In the genomic region with DNA sequence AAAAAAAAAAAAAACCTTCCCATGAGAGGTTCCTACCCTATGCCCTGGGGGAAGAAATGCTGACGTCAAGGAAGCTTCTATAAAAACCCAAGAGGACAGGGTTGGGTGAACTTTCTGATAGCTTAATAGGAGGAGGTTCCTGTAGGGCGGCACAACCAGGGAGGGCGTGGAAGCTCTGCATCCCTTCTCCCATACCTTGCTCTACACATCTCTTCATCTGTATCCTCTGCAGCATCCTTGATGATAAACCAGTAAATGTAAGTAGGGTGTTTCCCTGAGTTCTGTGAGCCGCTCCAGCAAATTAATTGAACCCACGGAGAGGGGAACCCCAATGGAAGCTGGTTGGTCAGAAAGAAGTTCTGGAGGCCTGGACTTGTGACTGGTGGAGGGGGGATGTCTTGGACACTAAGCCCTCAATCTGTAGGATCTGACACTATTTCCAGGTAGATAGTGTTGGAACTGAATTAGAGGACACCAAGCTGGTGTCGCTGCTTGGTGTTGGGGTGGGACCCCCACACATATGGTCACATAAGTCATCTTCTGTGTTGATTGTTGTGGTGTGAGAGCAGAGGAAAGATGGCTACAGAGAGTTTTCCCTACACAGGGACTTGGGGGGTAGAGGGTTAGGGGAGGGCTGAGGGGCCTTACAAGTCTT, we compare ENCODE assay signal across 10 cellular contexts.
A peak's percentile ranks its signal among the peaks of the same experiment; 100 is the strongest.
DNase-seq lines count a peak whose midpoint lies in the region; ATAC-seq, FAIRE-seq and TF ChIP-seq lines count a peak whose summit lies in the region.
"Had no signal": no experiment of that assay in that cellular context is flagged by ENCODE, and none has a peak within 500 bp of the region (broad histone marks: within the 10 kb centered on the region; RNA-seq: fewer than 3 reads in every experiment).

No MANE protein-coding gene starts in this region.

- H3K9me3 ChIP-seq in gastrocnemius medialis (no peaks in the 10 kb centered on the region), psoas muscle (no peaks in the 10 kb centered on the region)

- DNase-seq in GM12891 (ENCODE audit: insufficient read length, low spot score) = no peak
- no peak for DNase-seq in NCI-H1092 treated with DMSO at 0.1 percent for 48 hours (lab: John Stamatoyannopoulos, UW)
- no peak for DNase-seq in NCI-H526 treated with DMSO at 0.1 percent for 48 hours (lab: John Stamatoyannopoulos, UW)
- DNase-seq in gastrocnemius medialis = no peak
- DNase-seq in psoas muscle = no peak
- DNase-seq: left lung had no signal

- in situ Hi-C loops in gastrocnemius medialis (cut with MboI; ENCODE audit: low sequenced_read_pairs in 4 of 4) = no loop called here

- H3K27ac ChIP-seq in gastrocnemius medialis (no peak overlapping the region), psoas muscle (no peak overlapping the region)
- H3K27ac ChIP-seq: left lung had no signal

- peak; percentile 75 for FAIRE-seq in GM12891 (lab: Jason Lieb, UNC)
- FAIRE-seq: colon had no signal

- peaks cover 0 to 9% of the 10 kb centered on the region in 2 donors for H3K4me1 ChIP-seq in gastrocnemius medialis
- no peaks in the 10 kb centered on the region for H3K4me1 ChIP-seq in psoas muscle

- TF ChIP-seq CTCF in gastrocnemius medialis (IDR thresholded peaks at IDR 0.05 in 4 of 5, conservative IDR thresholded peaks at IDR 0.05 in 1 of 5) (no peak), psoas muscle (IDR thresholded peaks at IDR 0.05) (no peak)

- intact Hi-C loops in gastrocnemius medialis (cut with DNase I; ENCODE audit: low total_unique reads) = no loop called here
- intact Hi-C loops in psoas muscle (cut with DNase I) = no loop called here

- ATAC-seq in GM19397 (IDR thresholded peaks at IDR 0.05; ENCODE audit: unreplicated experiment) = peak; percentile 39
- peak; percentile 37 for ATAC-seq in HG03354 (IDR thresholded peaks at IDR 0.05; ENCODE audit: poor library complexity, severe bottlenecking, unreplicated experiment)
- ATAC-seq in esophagus mucosa = peak; percentile 26
- ATAC-seq in gastrocnemius medialis = no peak
- no peak for ATAC-seq in psoas muscle
- ATAC-seq: left lung had no signal

- 92 to 94% (median 93%) methylated on average over 6 of the region's 6 CpGs for WGBS in psoas muscle, 3 donors

- H3K36me3 ChIP-seq in gastrocnemius medialis (no peaks in the 10 kb centered on the region), psoas muscle (ENCODE audit: insufficient read depth in 1 of 2, low read depth in 1 of 2) (no peaks in the 10 kb centered on the region)
- H3K36me3 ChIP-seq: left lung had no signal

- H3K4me3 ChIP-seq in gastrocnemius medialis (no peak overlapping the region), psoas muscle (no peak overlapping the region)
- H3K4me3 ChIP-seq: left lung had no signal

- TF ChIP-seq POLR2A in GM12891 (IDR thresholded peaks at IDR 0.05; ENCODE audit: low read depth, low read length) (peak; percentile 83), gastrocnemius medialis (IDR thresholded peaks at IDR 0.05) (no peak)

- no peaks in the 10 kb centered on the region for H3K27me3 ChIP-seq in gastrocnemius medialis
- no peaks in the 10 kb centered on the region for H3K27me3 ChIP-seq in psoas muscle (ENCODE audit: insufficient read depth in 3 of 3, low read length in 2 of 3)
- H3K27me3 ChIP-seq: left lung had no signal

TF ChIP-seq in GM12891, 5 proteins besides CTCF, POLR2A, EP300 and RAD21:
- TF ChIP-seq TAF1 (IDR thresholded peaks at IDR 0.05; ENCODE audit: low read depth, low read length) (peak; percentile 77; the same call in 1 of the 2 replicates), POLR2AphosphoS5 (IDR thresholded peaks at IDR 0.05; ENCODE audit: low read depth, low read length) (peak; percentile 90), PAX5 (IDR thresholded peaks at IDR 0.05; ENCODE audit: insufficient read depth, low read length, severe bottlenecking) (peak; percentile 51), SPI1 (IDR thresholded peaks at IDR 0.05; ENCODE audit: low read depth, low read length) (no peak), POU2F2 (IDR thresholded peaks at IDR 0.05; ENCODE audit: low read depth, low read length) (peak; percentile 65; the same call in 1 of the 2 replicates)
TF ChIP-seq in GM12891: peak in this region for 4.

Comparison
In these comparisons a context has a peak if more than half of its experiments do, and no peak if none do; other contexts are left out.
1. ATAC-seq: peak in GM19397 (single experiment), HG03354 (single experiment) and esophagus mucosa (single experiment); none in gastrocnemius medialis (0 of 2) and psoas muscle (0 of 4).